Comparison of ENCODE assay signal across 11 cellular contexts in genomic region chr1:8419861-8420260, GRCh38.
DNase-seq lines count a peak whose midpoint lies in the region; ATAC-seq and TF ChIP-seq lines count a peak whose summit lies in the region.
"Had no signal": no experiment of that assay in that cellular context is flagged by ENCODE, and none has a peak within 500 bp of the region (broad histone marks: within the 10 kb centered on the region; RNA-seq: fewer than 3 reads in every experiment).

No MANE protein-coding gene starts in this region.

- H3K27ac Mint-ChIP-seq in stimulated activated memory B cell treated with anti-CD40 and anti-IgM and Interleukin-4, amounts not matched to agents 10 μg/mL and 1 μg/mL and 100 μg/mL, for 72 hours = no peak overlapping the region
- H3K27ac Mint-ChIP-seq in CD8-positive, alpha-beta memory T cell = peak overlapping the region in 3 of 8 donors; percentile 10 to 81 (median 18)

- DNase-seq in A673 (ENCODE audit: low spot score) (no peak), heart right ventricle (no peak), RKO (ENCODE audit: low spot score) (no peak), NCI-H1694 treated with DMSO at 0.1 percent for 48 hours (lab: John Stamatoyannopoulos, UW) (no peak)
- DNase-seq in CD8-positive, alpha-beta memory T cell = no peak
- DNase-seq: H7, hypothalamus, NCI-H2171 had no signal

- H3K36me3 Mint-ChIP-seq in stimulated activated memory B cell treated with anti-CD40 and anti-IgM and Interleukin-4, amounts not matched to agents 10 μg/mL and 1 μg/mL and 100 μg/mL, for 72 hours = peaks cover 31% of the 10 kb centered on the region
- H3K36me3 Mint-ChIP-seq in CD8-positive, alpha-beta memory T cell = peaks cover 0 to 34% (median 24%) of the 10 kb centered on the region in 3 donors

- H3K4me2 ChIP-seq in SU-DHL-6 (ENCODE audit: low read depth, low read length, poor library complexity, severe bottlenecking) (peak overlapping the region; percentile 74), parathyroid adenoma (ENCODE audit: low read length) (peak overlapping the region; percentile 90)

- H3K9me3 ChIP-seq in A673 (ENCODE audit: low read depth, low read length, poor library complexity, severe bottlenecking) (no peaks in the 10 kb centered on the region), SU-DHL-6 (ENCODE audit: insufficient read depth, low read length) (no peaks in the 10 kb centered on the region), heart right ventricle (no peaks in the 10 kb centered on the region), parathyroid adenoma (ENCODE audit: control insufficient read depth, low read length) (no peaks in the 10 kb centered on the region)
- H3K9me3 ChIP-seq in CD8-positive, alpha-beta memory T cell (ENCODE audit: low read length) = no peaks in the 10 kb centered on the region

- H3K27me3 ChIP-seq in A673 (replicated peaks; ENCODE audit: insufficient read depth, low read depth, low read length, poor library complexity) (no peaks in the 10 kb centered on the region), SU-DHL-6 (ENCODE audit: low read length) (no peaks in the 10 kb centered on the region), heart right ventricle (no peaks in the 10 kb centered on the region), parathyroid adenoma (ENCODE audit: control insufficient read depth, insufficient read depth, low read length) (no peaks in the 10 kb centered on the region)
- H3K27me3 ChIP-seq in CD8-positive, alpha-beta memory T cell (ENCODE audit: insufficient read depth, low read length, poor library complexity, severe bottlenecking) = no peaks in the 10 kb centered on the region

- ATAC-seq in heart right ventricle = peak in 2 of 8 donors; percentile 32 to 52
- no peak for ATAC-seq in stimulated activated memory B cell treated with anti-CD40 and anti-IgM and Interleukin-4, amounts not matched to agents 10 μg/mL and 1 μg/mL and 100 μg/mL, for 72 hours

- POLR2A ChIA-PET in A673 (lab: Charles Lee; ENCODE audit: low non-redundant PET) = interaction anchor here (0.7 kb wide), 1 partner anchor 23 kb away, joined by 4 read pairs; no protein-coding TSS in a partner anchor
- POLR2A ChIA-PET in CD8-positive, alpha-beta memory T cell (lab: Charles Lee) = interaction anchor here (0.5 kb wide), 1 partner anchor 552 kb away, joined by 3 read pairs; no protein-coding TSS in a partner anchor

- no TSS peak for BruUV-seq in A673 (replicated peaks; lab: Mats Ljungman, UMichigan)

- H3F3A ChIP-seq in SU-DHL-6 (ENCODE audit: insufficient read depth) = peaks cover 11% of the 10 kb centered on the region

- 47 to 56% methylated on average over 3 of the region's 3 CpGs for WGBS in heart right ventricle, 2 donors

- intact Hi-C loops in A673 (cut with micrococcal nuclease; ENCODE audit: unreplicated experiment) = no loop called here
- intact Hi-C loops in heart right ventricle (cut with DNase I) = loop anchor here in 8 of 10 donors (5.0 to 10.0 kb wide), 7 partner anchors 48 to 285 kb away; no protein-coding TSS in a partner anchor

- peak overlapping the region; percentile 91 for H3K9ac ChIP-seq in SU-DHL-6 (ENCODE audit: low read length)
- no peak overlapping the region for H3K9ac ChIP-seq in parathyroid adenoma

- peaks cover 79% of the 10 kb centered on the region for H3K4me1 ChIP-seq in A673 (ENCODE audit: insufficient read depth, low read length, poor library complexity, severe bottlenecking)
- H3K4me1 ChIP-seq in heart right ventricle = peaks cover 16 to 86% (median 77%) of the 10 kb centered on the region in 9 donors
- H3K4me1 ChIP-seq in parathyroid adenoma = peaks cover 19% of the 10 kb centered on the region
- peaks cover 75% of the 10 kb centered on the region for H3K4me1 ChIP-seq in CD8-positive, alpha-beta memory T cell (ENCODE audit: insufficient read depth, low read length)

- H3K4me3 Mint-ChIP-seq in stimulated activated memory B cell treated with anti-CD40 and anti-IgM and Interleukin-4, amounts not matched to agents 10 μg/mL and 1 μg/mL and 100 μg/mL, for 72 hours = no peak overlapping the region
- no peak overlapping the region for H3K4me3 Mint-ChIP-seq in CD8-positive, alpha-beta memory T cell

- H3K9me3 Mint-ChIP-seq in stimulated activated memory B cell treated with anti-CD40 and anti-IgM and Interleukin-4, amounts not matched to agents 10 μg/mL and 1 μg/mL and 100 μg/mL, for 72 hours = peaks cover 4% of the 10 kb centered on the region
- no peaks in the 10 kb centered on the region for H3K9me3 Mint-ChIP-seq in CD8-positive, alpha-beta memory T cell

- peaks cover 12% of the 10 kb centered on the region; the same call in 1 of the 2 replicates for H4K20me1 ChIP-seq in SU-DHL-6 (ENCODE audit: low read depth, low read length)

- no peaks in the 10 kb centered on the region for H3K27me3 Mint-ChIP-seq in stimulated activated memory B cell treated with anti-CD40 and anti-IgM and Interleukin-4, amounts not matched to agents 10 μg/mL and 1 μg/mL and 100 μg/mL, for 72 hours
- no peaks in the 10 kb centered on the region for H3K27me3 Mint-ChIP-seq in CD8-positive, alpha-beta memory T cell

- H3K27ac ChIP-seq in A673 (ENCODE audit: low read depth, low read length, poor library complexity, severe bottlenecking) (peak overlapping the region; percentile 70), SU-DHL-6 (ENCODE audit: low read depth, low read length) (peak overlapping the region; percentile 99), heart right ventricle (peak overlapping the region; percentile 95 to 99 (median 98)), parathyroid adenoma (peak overlapping the region; percentile 15)
- H3K27ac ChIP-seq in CD8-positive, alpha-beta memory T cell (ENCODE audit: low read depth, low read length) = no peak overlapping the region

- H3K79me2 ChIP-seq in SU-DHL-6 (ENCODE audit: insufficient read depth, low read length) = peaks cover 86% of the 10 kb centered on the region
- H3K79me2 ChIP-seq in parathyroid adenoma = peaks cover 29% of the 10 kb centered on the region

- H3K4me3 ChIP-seq in A673 (ENCODE audit: low read depth, low read length, poor library complexity, severe bottlenecking) (peak overlapping the region; percentile 14), SU-DHL-6 (ENCODE audit: insufficient read depth, low read length, poor library complexity, severe bottlenecking) (peak overlapping the region; percentile 73), heart right ventricle (peak overlapping the region in 9 of 10 donors; percentile 67 to 88 (median 83)), parathyroid adenoma (ENCODE audit: low read depth, low read length) (peak overlapping the region; percentile 70)
- H3K4me3 ChIP-seq in CD8-positive, alpha-beta memory T cell (ENCODE audit: low read length) = no peak overlapping the region

- TF ChIP-seq CTCF in A673 (conservative IDR thresholded peaks at IDR 0.05; ENCODE audit: low read depth, low read length) (no peak), SU-DHL-6 (IDR thresholded peaks at IDR 0.05; ENCODE audit: insufficient read depth, low read length, poor library complexity, severe bottlenecking) (no peak), heart right ventricle (IDR thresholded peaks at IDR 0.05) (no peak), parathyroid adenoma (IDR thresholded peaks at IDR 0.05) (no peak)

- CTCF ChIA-PET in A673 (lab: Charles Lee) = interaction anchor here (1.3 kb wide), 1 partner anchor 11 kb away, joined by 3 read pairs; no protein-coding TSS in a partner anchor
- CTCF ChIA-PET in CD8-positive, alpha-beta memory T cell (lab: Charles Lee) = no interaction called here

- no peaks in the 10 kb centered on the region for H3K9me2 ChIP-seq in SU-DHL-6 (replicated peaks; ENCODE audit: insufficient read depth, low read length)

- H3K36me3 ChIP-seq in A673 (ENCODE audit: insufficient read depth, low read length, poor library complexity, severe bottlenecking) (peaks cover 16% of the 10 kb centered on the region), SU-DHL-6 (ENCODE audit: low read length) (peaks cover 56% of the 10 kb centered on the region), heart right ventricle (peaks cover 0 to 67% (median 0%) of the 10 kb centered on the region in 9 donors), parathyroid adenoma (ENCODE audit: control insufficient read depth, insufficient read depth, low read length) (no peaks in the 10 kb centered on the region)
- peaks cover 11% of the 10 kb centered on the region for H3K36me3 ChIP-seq in CD8-positive, alpha-beta memory T cell (ENCODE audit: insufficient read depth, low read length)

- no peak overlapping the region for H2AFZ ChIP-seq in SU-DHL-6 (ENCODE audit: low read depth, low read length, severe bottlenecking)
- no peak overlapping the region for H2AFZ ChIP-seq in parathyroid adenoma

- H3K4me1 Mint-ChIP-seq in stimulated activated memory B cell treated with anti-CD40 and anti-IgM and Interleukin-4, amounts not matched to agents 10 μg/mL and 1 μg/mL and 100 μg/mL, for 72 hours = peaks cover 22% of the 10 kb centered on the region
- peaks cover 20 to 27% (median 23%) of the 10 kb centered on the region in 3 donors for H3K4me1 Mint-ChIP-seq in CD8-positive, alpha-beta memory T cell
